Comparison of ENCODE assay signal across 18 cellular contexts in genomic region chr15:68798695-68799094, GRCh38. TPM values are rescaled to one million over a fixed set of nuclear protein-coding genes. Genes with fewer than 3 reads are reported as not detected.
DNase-seq lines count a peak whose midpoint lies in the region; ATAC-seq, FAIRE-seq and TF ChIP-seq lines count a peak whose summit lies in the region.
"Had no signal": no experiment of that assay in that cellular context is flagged by ENCODE, and none has a peak within 500 bp of the region (broad histone marks: within the 10 kb centered on the region; RNA-seq: fewer than 3 reads in every experiment).

No MANE protein-coding gene starts in this region.

- no peak for TF ChIP-seq CTCF in K562 (IDR thresholded peaks at IDR 0.05 in 2 of 3, conservative IDR thresholded peaks at IDR 0.05 in 1 of 3; ENCODE audit: insufficient read depth in 2 of 3, low read depth in 1 of 3, low read length in 3 of 3)
- no peak for TF ChIP-seq CTCF in nephron progenitor cell (IDR thresholded peaks at IDR 0.05)
- no peak for TF ChIP-seq CTCF in D721Med (IDR thresholded peaks at IDR 0.05; ENCODE audit: insufficient read depth, missing control alignments)

- intact Hi-C loops in activated CD4-positive, alpha-beta memory T cell treated with anti-CD3 and anti-CD28 coated beads for 36 hours (cut with micrococcal nuclease): no loop called here
- intact Hi-C loops in K562 (cut with micrococcal nuclease): no loop called here

- ATAC-seq in K562: no peak
- no peak for ATAC-seq in HG03045 (IDR thresholded peaks at IDR 0.05; ENCODE audit: unreplicated experiment)
- ATAC-seq in HG03442 (IDR thresholded peaks at IDR 0.05; ENCODE audit: unreplicated experiment): no peak

- CTCF ChIA-PET in activated CD4-positive, alpha-beta memory T cell treated with anti-CD3 and anti-CD28 coated beads, Interleukin-2, amount 10 ng/mL, durations not matched to agents 7 days and 5 days (lab: Charles Lee): interaction anchor here (0.5 to 2.4 kb wide), 6 partner anchors 14 to 124 kb away, joined by 3 to 7 read pairs (median 6); no protein-coding TSS in a partner anchor
- CTCF ChIA-PET in activated CD4-positive, alpha-beta memory T cell treated with anti-CD3 and anti-CD28 coated beads for 36 hours (lab: Charles Lee): interaction anchor here (1.2 to 1.3 kb wide), 2 partner anchors 18 to 77 kb away, joined by 4 to 6 read pairs; no protein-coding TSS in a partner anchor
- CTCF ChIA-PET in K562 (lab: Yijun Ruan, JAX; ENCODE audit: low intra/inter-chr PET ratio): no interaction called here

- no peak for TF ChIP-seq EP300 in K562 (IDR thresholded peaks at IDR 0.05; ENCODE audit: low read length)

- peaks cover 54% of the 10 kb centered on the region; the same call in 2 of the 3 replicates for H3K36me3 ChIP-seq in K562 (ENCODE audit: control insufficient read depth, insufficient read depth, low read length)
- H3K36me3 ChIP-seq: adrenal gland, colonic mucosa, right atrium auricular region, upper lobe of left lung had no signal

- no peaks in the 10 kb centered on the region for H3K9me3 ChIP-seq in K562 (replicated peaks; ENCODE audit: control insufficient read depth, insufficient read depth, low read depth, low read length)
- H3K9me3 ChIP-seq: adrenal gland, colonic mucosa, right atrium auricular region, upper lobe of left lung had no signal

- no peak for DNase-seq in activated CD4-positive, alpha-beta memory T cell treated with anti-CD3 and anti-CD28 coated beads, Interleukin-2, amount 10 ng/mL, durations not matched to agents 7 days and 5 days
- DNase-seq in activated CD4-positive, alpha-beta memory T cell treated with anti-CD3 and anti-CD28 coated beads for 36 hours: no peak
- DNase-seq in G401 (ENCODE audit: low spot score) (peak; percentile 54), K562 (ENCODE audit: extremely low read depth in 1 of 4, low spot score in 3 of 4) (no peak), nephron progenitor cell (no peak), D721Med (ENCODE audit: insufficient read length, low spot score) (no peak)
- DNase-seq: activated CD4-positive, CD25-positive, alpha-beta regulatory T cell; colonic mucosa; GF-D8; H7; NCI-H2081 treated with DMSO at 0.1 percent for 48 hours; NCI-H526 treated with DMSO at 0.1 percent for 48 hours had no signal

- no peak overlapping the region; a peak in 1 of 4 replicates for H3K9ac ChIP-seq in K562 (ENCODE audit: insufficient read depth in 1 of 2, low read depth in 2 of 2, low read length in 2 of 2)

- H3K27me3 Mint-ChIP-seq in activated CD4-positive, alpha-beta memory T cell treated with anti-CD3 and anti-CD28 coated beads, Interleukin-2, amount 10 ng/mL, durations not matched to agents 7 days and 5 days: no peaks in the 10 kb centered on the region
- H3K27me3 Mint-ChIP-seq in activated CD4-positive, alpha-beta memory T cell treated with anti-CD3 and anti-CD28 coated beads for 36 hours: no peaks in the 10 kb centered on the region
- H3K27me3 Mint-ChIP-seq in nephron progenitor cell (ENCODE audit: low read depth, poor library complexity): no peaks in the 10 kb centered on the region

- no peak overlapping the region for H2AFZ ChIP-seq in K562 (ENCODE audit: low read depth, low read length)

- TF ChIP-seq POLR2A in K562 (conservative IDR thresholded peaks at IDR 0.05): no peak

- in situ Hi-C loops in G401 (cut with HindIII; ENCODE audit: low sequenced_read_pairs) (no loop called here), K562 (cut with MboI) (no loop called here)

- no TSS peak for BruUV-seq in K562 (replicated peaks; lab: Mats Ljungman, UMichigan)

- H3K36me3 Mint-ChIP-seq in activated CD4-positive, alpha-beta memory T cell treated with anti-CD3 and anti-CD28 coated beads, Interleukin-2, amount 10 ng/mL, durations not matched to agents 7 days and 5 days (ENCODE audit: low read depth): peaks cover 12% of the 10 kb centered on the region
- peaks cover 9% of the 10 kb centered on the region for H3K36me3 Mint-ChIP-seq in activated CD4-positive, alpha-beta memory T cell treated with anti-CD3 and anti-CD28 coated beads for 36 hours
- peaks cover 29% of the 10 kb centered on the region for H3K36me3 Mint-ChIP-seq in nephron progenitor cell (ENCODE audit: low read depth)

- no peaks in the 10 kb centered on the region for H3K9me3 Mint-ChIP-seq in activated CD4-positive, alpha-beta memory T cell treated with anti-CD3 and anti-CD28 coated beads, Interleukin-2, amount 10 ng/mL, durations not matched to agents 7 days and 5 days
- no peaks in the 10 kb centered on the region for H3K9me3 Mint-ChIP-seq in activated CD4-positive, alpha-beta memory T cell treated with anti-CD3 and anti-CD28 coated beads for 36 hours
- H3K9me3 Mint-ChIP-seq in nephron progenitor cell: no peaks in the 10 kb centered on the region

- POLR2A ChIA-PET in activated CD4-positive, alpha-beta memory T cell treated with anti-CD3 and anti-CD28 coated beads, Interleukin-2, amount 10 ng/mL, durations not matched to agents 7 days and 5 days (lab: Charles Lee): interaction anchor here (0.9 to 3.8 kb wide), 5 partner anchors 9 to 20 kb away, joined by 3 to 29 read pairs (median 9); no protein-coding TSS in a partner anchor
- POLR2A ChIA-PET in activated CD4-positive, alpha-beta memory T cell treated with anti-CD3 and anti-CD28 coated beads for 36 hours (lab: Charles Lee): interaction anchor here (1.6 to 2.0 kb wide), 2 partner anchors 20 to 22 kb away, joined by 7 to 10 read pairs; partner anchors contain the start of gene ANP32A
- POLR2A ChIA-PET in K562 (lab: Yijun Ruan, JAX): interaction anchor here (0.6 to 1.9 kb wide), 6 partner anchors 9 to 110 kb away, joined by 3 to 7 read pairs (median 6); no protein-coding TSS in a partner anchor

- WGBS in K562 (ENCODE audit: insufficient coverage, low coverage, missing lambda C conversion rate): 70% methylated on average over 5 of the region's 5 CpGs

- no peak overlapping the region for H3K4me3 Mint-ChIP-seq in activated CD4-positive, alpha-beta memory T cell treated with anti-CD3 and anti-CD28 coated beads, Interleukin-2, amount 10 ng/mL, durations not matched to agents 7 days and 5 days
- H3K4me3 Mint-ChIP-seq in activated CD4-positive, alpha-beta memory T cell treated with anti-CD3 and anti-CD28 coated beads for 36 hours: no peak overlapping the region
- no peak overlapping the region for H3K4me3 Mint-ChIP-seq in nephron progenitor cell

- peak overlapping the region; percentile 36 for H3K27ac Mint-ChIP-seq in activated CD4-positive, alpha-beta memory T cell treated with anti-CD3 and anti-CD28 coated beads, Interleukin-2, amount 10 ng/mL, durations not matched to agents 7 days and 5 days
- H3K27ac Mint-ChIP-seq in activated CD4-positive, alpha-beta memory T cell treated with anti-CD3 and anti-CD28 coated beads for 36 hours: no peak overlapping the region
- peak overlapping the region; percentile 82 for H3K27ac Mint-ChIP-seq in nephron progenitor cell

- no peak for TF ChIP-seq RAD21 in K562 (CRISPR knock-in tag; conservative IDR thresholded peaks at IDR 0.05 in 1 of 2, IDR thresholded peaks at IDR 0.05 in 1 of 2)

- H3K4me3 ChIP-seq in K562: no peak overlapping the region
- H3K4me3 ChIP-seq: adrenal gland, colonic mucosa, right atrium auricular region, upper lobe of left lung had no signal

- H3K79me2 ChIP-seq in K562 (ENCODE audit: control insufficient read depth, insufficient read depth, low read length): peaks cover 95% of the 10 kb centered on the region

- 0 out of 3 replicates have a peak overlapping the region, but pooled peaks have one; percentile 21 for H3K27ac ChIP-seq in K562 (ENCODE audit: extremely low read depth, low read depth, low read length)
- H3K27ac ChIP-seq: colonic mucosa had no signal

- no peak for FAIRE-seq in K562 (lab: Jason Lieb, UNC)
- no peak for FAIRE-seq in D721Med (lab: Jason Lieb, UNC)
- FAIRE-seq: RCC 7860 had no signal

- peaks cover 81% of the 10 kb centered on the region for H3K4me1 Mint-ChIP-seq in activated CD4-positive, alpha-beta memory T cell treated with anti-CD3 and anti-CD28 coated beads, Interleukin-2, amount 10 ng/mL, durations not matched to agents 7 days and 5 days
- H3K4me1 Mint-ChIP-seq in activated CD4-positive, alpha-beta memory T cell treated with anti-CD3 and anti-CD28 coated beads for 36 hours (ENCODE audit: low read depth): peaks cover 84% of the 10 kb centered on the region
- H3K4me1 Mint-ChIP-seq in nephron progenitor cell: peaks cover 74% of the 10 kb centered on the region

- H3K27me3 ChIP-seq in K562 (ENCODE audit: control insufficient read depth in 2 of 2, insufficient read depth in 2 of 2, low read length in 2 of 2): no peaks in the 10 kb centered on the region
- H3K27me3 ChIP-seq: adrenal gland, colonic mucosa, right atrium auricular region, upper lobe of left lung had no signal

- peaks cover 4% of the 10 kb centered on the region for H3K9me1 ChIP-seq in K562 (ENCODE audit: control insufficient read depth, insufficient read depth, low read length)

- peaks cover 45% of the 10 kb centered on the region for H4K20me1 ChIP-seq in K562 (replicated peaks; ENCODE audit: control insufficient read depth, insufficient read depth, low read length)

- peaks cover 14 to 18% of the 10 kb centered on the region in 2 experiments; a peak in 4 of 5 replicates for H3K4me1 ChIP-seq in K562 (replicated peaks in 1 of 2; ENCODE audit: control insufficient read depth in 2 of 2, insufficient read depth in 2 of 2, low read length in 2 of 2)

- H3K4me2 ChIP-seq in K562 (ENCODE audit: insufficient read depth, low read length): no peak overlapping the region

RNA-seq across cellular contexts. Expression of gene ANP32A, which starts 22.0 kb away (rescaled TPM):
- 100 to 1,000 TPM; 190 to 194 TPM for total RNA-seq in activated CD4-positive, alpha-beta memory T cell treated with anti-CD3 and anti-CD28 coated beads, Interleukin-2, amount 10 ng/mL, durations not matched to agents 7 days and 5 days
- 100 to 1,000 TPM; 190 to 204 TPM for total RNA-seq in activated CD4-positive, alpha-beta memory T cell treated with anti-CD3 and anti-CD28 coated beads for 36 hours
- total RNA-seq in G401 (2014; rRNA removed; shearing (Covaris generic)): 35.3 and 124 TPM in 2 replicates
- 73.2 and 102 TPM in 2 replicates for total RNA-seq in K562 (2011; cell fraction: chromatin; rRNA removed; ENCODE audit: low replicate concordance)
- total RNA-seq in K562 (2011; cell fraction: nucleolus; rRNA removed): 44.5 and 49.1 TPM in 2 replicates
- total RNA-seq in K562 (2011; cell fraction: nucleoplasm; rRNA removed): 74.9 and 79.7 TPM in 2 replicates
- total RNA-seq in K562 (2014; rRNA removed) (149 and 155 TPM in 2 replicates), K562 (2014; rRNA removed; fragmentation: Illumina TruSeq; extraction: Trizol) (214 and 231 TPM in 2 replicates), K562 (2015; rRNA removed; fragmentation: Illumina TruSeq; extraction: Trizol) (213 and 234 TPM in 2 replicates), K562 (2021) (179 and 210 TPM in 2 replicates)
- polyA plus RNA-seq in K562 (2011; rRNA removed) (101 and 158 TPM in 2 replicates), K562 (2014; fragmentation: Illumina TruSeq; extraction: Trizol) (514 and 656 TPM in 2 replicates), K562 (2014; fragmentation: Nextera tagmentation; extraction: Ambion mirVana) (10 to 100 TPM; 13.2 to 24.9 TPM), K562 (2014; rRNA removed) (262 and 274 TPM in 2 replicates)
- 28.2 and 50.9 TPM in 2 replicates for polyA plus RNA-seq in K562 (2011; cell fraction: cytosol; rRNA removed)
- 25.3 and 41.5 TPM in 2 replicates for polyA plus RNA-seq in K562 (2011; cell fraction: nucleus; rRNA removed)
- 166 and 298 TPM in 2 replicates for polyA plus RNA-seq in K562 (2012)
- polyA minus RNA-seq in K562 (2011; rRNA and poly(A)+ RNA removed): 111 and 126 TPM in 2 replicates
- 56.1 and 63.8 TPM in 2 replicates for polyA minus RNA-seq in K562 (2011; cell fraction: cytosol; rRNA and poly(A)+ RNA removed)
- 21.8 and 39.9 TPM in 2 replicates for polyA minus RNA-seq in K562 (2011; cell fraction: nucleus; rRNA and poly(A)+ RNA removed)
